Comparison of ENCODE assay signal across 31 cellular contexts in the genomic region with DNA sequence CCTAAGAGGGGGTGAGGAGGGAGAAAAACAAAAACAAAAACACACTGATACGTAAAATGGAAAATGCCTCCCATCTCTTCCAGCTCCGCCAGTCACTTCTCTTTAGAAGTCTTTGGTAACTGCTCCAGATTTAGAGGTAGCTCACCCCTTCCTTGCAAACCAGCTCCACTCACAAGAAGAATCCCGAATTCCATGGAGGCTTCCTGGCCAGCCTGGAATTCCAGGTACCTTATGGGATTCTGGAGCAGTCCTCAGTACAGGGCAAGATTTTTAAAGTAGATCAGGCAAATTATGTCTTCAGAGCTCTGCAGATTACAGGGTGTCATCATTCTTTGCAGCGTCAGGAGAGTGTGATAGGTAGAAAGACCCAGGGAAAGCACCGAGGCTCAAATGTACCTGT.
"Had no signal": no experiment of that assay in that cellular context is flagged by ENCODE, and none has a peak within 500 bp of the region (broad histone marks: within the 10 kb centered on the region; RNA-seq: fewer than 3 reads in every experiment).

No MANE protein-coding gene starts in this region.

- H3K27me3 ChIP-seq: adrenal gland, body of pancreas, breast epithelium, Peyer's patch, SJSA1 had no signal

- H3K27ac Mint-ChIP-seq: activated CD4-positive, alpha-beta T cell treated with anti-CD3 and anti-CD28 coated beads, Interleukin-2, amount 10 ng/mL, durations not matched to agents 24 days and 14 days; activated CD8-positive, alpha-beta T cell treated with anti-CD3 and anti-CD28 coated beads for 36 hours; activated naive CD4-positive, alpha-beta T cell treated with anti-CD3 and anti-CD28 coated beads for 36 hours; activated naive CD4-positive, alpha-beta T cell treated with anti-CD3 and anti-CD28 coated beads, Interleukin-2, amount 50 U/mL, for 72 hours; T-cell; T-helper 17 cell had no signal

- H3K27ac ChIP-seq: adrenal gland, body of pancreas, breast epithelium, Peyer's patch, SJSA1, WERI-Rb-1 had no signal

- ATAC-seq: activated CD8-positive, alpha-beta T cell treated with anti-CD3 and anti-CD28 coated beads for 36 hours; activated naive CD4-positive, alpha-beta T cell treated with anti-CD3 and anti-CD28 coated beads, Interleukin-2, amount 50 U/mL, for 72 hours; body of pancreas; PC-3; SK-N-SH treated with all-trans-retinoic acid at 6 μM for 48 hours; T-helper 17 cell had no signal

- H3K4me3 ChIP-seq: adrenal gland, body of pancreas, breast epithelium, Peyer's patch, SJSA1 had no signal

- H3K27me3 Mint-ChIP-seq: T-cell, T-helper 17 cell had no signal

- H3K36me3 Mint-ChIP-seq: activated naive CD4-positive, alpha-beta T cell treated with anti-CD3 and anti-CD28 coated beads, Interleukin-2, amount 50 U/mL, for 72 hours; T-cell had no signal

- H3K36me3 ChIP-seq: adrenal gland, breast epithelium, Peyer's patch, SJSA1, WERI-Rb-1 had no signal

- H3K4me1 ChIP-seq: breast epithelium, Peyer's patch had no signal

- H3K9me3 Mint-ChIP-seq: activated CD4-positive, alpha-beta T cell treated with anti-CD3 and anti-CD28 coated beads, Interleukin-2, amount 10 ng/mL, durations not matched to agents 24 days and 14 days; activated CD8-positive, alpha-beta T cell treated with anti-CD3 and anti-CD28 coated beads for 36 hours; activated naive CD4-positive, alpha-beta T cell treated with anti-CD3 and anti-CD28 coated beads for 36 hours; activated naive CD4-positive, alpha-beta T cell treated with anti-CD3 and anti-CD28 coated beads, Interleukin-2, amount 50 U/mL, for 72 hours; T-cell had no signal

- H3K9me3 ChIP-seq: adrenal gland, body of pancreas, breast epithelium, Peyer's patch, SJSA1 had no signal

- H3K4me3 Mint-ChIP-seq: activated CD4-positive, alpha-beta T cell treated with anti-CD3 and anti-CD28 coated beads, Interleukin-2, amount 10 ng/mL, durations not matched to agents 24 days and 14 days; activated CD8-positive, alpha-beta T cell treated with anti-CD3 and anti-CD28 coated beads for 36 hours; activated naive CD4-positive, alpha-beta T cell treated with anti-CD3 and anti-CD28 coated beads for 36 hours; T-cell; T-helper 17 cell had no signal

- DNase-seq: activated CD4-positive, alpha-beta T cell treated with anti-CD3 and anti-CD28 coated beads, Interleukin-2, amount 10 ng/mL, durations not matched to agents 24 days and 14 days; activated CD4-positive, alpha-beta T cell treated with anti-CD3 and anti-CD28 coated beads, Interleukin-2, amount 50 U/mL, for 4 hours; activated CD8-positive, alpha-beta T cell treated with anti-CD3 and anti-CD28 coated beads for 36 hours; activated gamma-delta T cell treated with Interleukin-2 at 50 U/mL for 16 hours; activated naive CD4-positive, alpha-beta T cell treated with anti-CD3 and anti-CD28 coated beads for 36 hours; activated T-cell treated with anti-CD3 and anti-CD28 coated beads, Interleukin-2, amount 50 U/mL, for 1 hour; adrenal gland; body of pancreas; caudate nucleus; Karpas-422; KBM-7; NCI-H1105 treated with DMSO at 0.1 percent for 48 hours; NCI-H1436; NCI-H1694; NCI-H1930; NCI-H345; NCI-H510A; NCI-H526; NCI-H748 treated with DMSO at 0.1 percent for 48 hours; NK-92 treated with Interleukin-12 subunit alpha and Interleukin-12 subunit beta, amount 100 ng/mL, for 24 hours; PC-3; Peyer's patch; RPMI8226; SHP77 treated with DMSO at 0.1 percent for 48 hours; T-cell; T-helper 17 cell had no signal
